ENCODE assay signal across 8 cellular contexts in genomic region chr12:56158029-56158925, GRCh38. TPM values are rescaled to one million over a fixed set of nuclear protein-coding genes. Genes with fewer than 3 reads are reported as not detected.
A peak's percentile ranks its signal among the peaks of the same experiment; 100 is the strongest.
DNase-seq lines count a peak whose midpoint lies in the region; ATAC-seq and TF ChIP-seq lines count a peak whose summit lies in the region.

Gene MYL6 (plus strand): TSS chr12:56158359. CDS start chr12:56158402, 43 bp downstream.

- peaks cover 23% of the 10 kb centered on the region for H3K4me1 Mint-ChIP-seq in glutamatergic neuron (ENCODE audit: low read depth, unreplicated experiment)

- peaks cover 46% of the 10 kb centered on the region for H3K79me2 ChIP-seq in osteoblast (ENCODE audit: insufficient read depth, low read length)

- H3K9me3 ChIP-seq in osteoblast (ENCODE audit: low read depth, low read length) (no peaks in the 10 kb centered on the region), thoracic aorta (no peaks in the 10 kb centered on the region)

- H3K4me3 ChIP-seq in osteoblast (ENCODE audit: insufficient read depth, low read length) (peak within 1 kb of the TSS; percentile 92), thoracic aorta (peak within 1 kb of the TSS; percentile 81)

- H2AFZ ChIP-seq in osteoblast (ENCODE audit: low read length), result peak within 1 kb of the TSS; percentile 86

- H3K27me3 ChIP-seq in osteoblast (ENCODE audit: insufficient read depth, low read length) (no peaks in the 10 kb centered on the region), thoracic aorta (replicated peaks; ENCODE audit: insufficient read depth) (no peaks in the 10 kb centered on the region)

- H3K9me3 Mint-ChIP-seq in activated naive CD4-positive, alpha-beta T cell treated with anti-CD3 and anti-CD28 coated beads, Interleukin-2, amount 50 U/mL, for 72 hours, result no peaks in the 10 kb centered on the region
- peaks cover 25% of the 10 kb centered on the region for H3K9me3 Mint-ChIP-seq in glutamatergic neuron (ENCODE audit: unreplicated experiment)

- peaks cover 42% of the 10 kb centered on the region for H4K20me1 ChIP-seq in osteoblast (ENCODE audit: insufficient read depth, low read length)

- H3K36me3 ChIP-seq in osteoblast (ENCODE audit: insufficient read depth, low read length), result peaks cover 53% of the 10 kb centered on the region
- peaks cover 38% of the 10 kb centered on the region for H3K36me3 ChIP-seq in thoracic aorta

- ATAC-seq in HG02610 (IDR thresholded peaks at IDR 0.05; ENCODE audit: unreplicated experiment) (peak; percentile 79), SK-N-SH treated with all-trans-retinoic acid at 6 μM for 48 hours (peak; percentile 86), thoracic aorta (ENCODE audit: insufficient number of reproducible peaks, low FRiP score, low read depth) (peak; percentile 92)
- ATAC-seq in activated naive CD4-positive, alpha-beta T cell treated with anti-CD3 and anti-CD28 coated beads, Interleukin-2, amount 50 U/mL, for 72 hours, result peak; percentile 86 to 92

- peak within 1 kb of the TSS; percentile 99 for H3K4me2 ChIP-seq in osteoblast (ENCODE audit: insufficient read depth, low read length)

- peak within 1 kb of the TSS; percentile 95 to 98 for H3K27ac Mint-ChIP-seq in activated naive CD4-positive, alpha-beta T cell treated with anti-CD3 and anti-CD28 coated beads, Interleukin-2, amount 50 U/mL, for 72 hours
- peak within 1 kb of the TSS; percentile 98 for H3K27ac Mint-ChIP-seq in glutamatergic neuron (ENCODE audit: unreplicated experiment)

- peaks cover 38% of the 10 kb centered on the region for H3K27me3 Mint-ChIP-seq in glutamatergic neuron (ENCODE audit: unreplicated experiment)

- H3K4me1 ChIP-seq in osteoblast (ENCODE audit: insufficient read depth, low read length), result peaks cover 28% of the 10 kb centered on the region
- H3K4me1 ChIP-seq in thoracic aorta (ENCODE audit: control insufficient read depth in 1 of 2, low read depth in 2 of 2), result peaks cover 17 to 47% of the 10 kb centered on the region in 2 donors

- peaks cover 42 to 62% of the 10 kb centered on the region in 2 donors for H3K36me3 Mint-ChIP-seq in activated naive CD4-positive, alpha-beta T cell treated with anti-CD3 and anti-CD28 coated beads, Interleukin-2, amount 50 U/mL, for 72 hours
- H3K36me3 Mint-ChIP-seq in glutamatergic neuron (ENCODE audit: unreplicated experiment), result peaks cover 5% of the 10 kb centered on the region

- H3K4me3 Mint-ChIP-seq in glutamatergic neuron (ENCODE audit: unreplicated experiment), result peak within 1 kb of the TSS; percentile 95

- DNase-seq in GM04504 (ENCODE audit: low read depth), result peak; percentile 95
- peak; percentile 93 for DNase-seq in NCI-H1092 (lab: John Stamatoyannopoulos, UW)
- DNase-seq in activated naive CD4-positive, alpha-beta T cell treated with anti-CD3 and anti-CD28 coated beads, Interleukin-2, amount 50 U/mL, for 72 hours (ENCODE audit: low spot score in 2 of 2), result peak; percentile 87 to 92
- DNase-seq in glutamatergic neuron, result peak; percentile 87
- DNase-seq in osteoblast (ENCODE audit: insufficient read length, low spot score, missing footprints), result peak; percentile 97
- DNase-seq in thoracic aorta (ENCODE audit: low spot score), result peak; percentile 99

- no peak for TF ChIP-seq CTCF in glutamatergic neuron (IDR thresholded peaks at IDR 0.05; ENCODE audit: partially characterized antibody, unreplicated experiment)
- TF ChIP-seq CTCF in osteoblast (IDR thresholded peaks at IDR 0.05; ENCODE audit: extremely low read depth, low read depth, low read length), result no peak
- TF ChIP-seq CTCF in thoracic aorta (IDR thresholded peaks at IDR 0.05), result no peak

- peak within 1 kb of the TSS; percentile 87 for H3K27ac ChIP-seq in osteoblast (ENCODE audit: low read depth, low read length)
- H3K27ac ChIP-seq in thoracic aorta, result peak within 1 kb of the TSS; percentile 90 to 92

TF ChIP-seq in SK-N-SH treated with all-trans-retinoic acid at 6 μM for 48 hours, 23 proteins besides CTCF, POLR2A, EP300 and RAD21 (continues in another document):
- TF ChIP-seq ZNF8 (CRISPR knock-in tag; IDR thresholded peaks at IDR 0.05) (peak; percentile 6; the same call in 1 of the 2 replicates), ZNF565 (CRISPR knock-in tag; conservative IDR thresholded peaks at IDR 0.05; ENCODE audit: low read depth) (no peak; the same call in 1 of the 2 replicates), SNAI2 (CRISPR knock-in tag; IDR thresholded peaks at IDR 0.05) (peak; percentile 89; the same call in 1 of the 2 replicates), ARNTL (CRISPR knock-in tag; IDR thresholded peaks at IDR 0.05; ENCODE audit: borderline replicate concordance, low read depth) (peak; percentile 51; the same call in 1 of the 2 replicates), CSDC2 (CRISPR knock-in tag; IDR thresholded peaks at IDR 0.05) (peak; percentile 93), GLIS3 (CRISPR knock-in tag; IDR thresholded peaks at IDR 0.05) (peak; percentile 78; the same call in 1 of the 2 replicates), TOX (CRISPR knock-in tag; IDR thresholded peaks at IDR 0.05; ENCODE audit: borderline replicate concordance) (peak; percentile 86), RARB (CRISPR knock-in tag; IDR thresholded peaks at IDR 0.05) (peak; percentile 92), TSHZ2 (CRISPR knock-in tag; IDR thresholded peaks at IDR 0.05) (peak; percentile 74), CSRNP3 (CRISPR knock-in tag; IDR thresholded peaks at IDR 0.05) (peak; percentile 75; the same call in 1 of the 2 replicates), TCF4 (CRISPR knock-in tag; IDR thresholded peaks at IDR 0.05; ENCODE audit: borderline replicate concordance) (no peak), ESRRG (CRISPR knock-in tag; IDR thresholded peaks at IDR 0.05) (peak; percentile 84), CREB5 (CRISPR knock-in tag; IDR thresholded peaks at IDR 0.05; ENCODE audit: low read depth) (peak; percentile 95), BACH2 (CRISPR knock-in tag; IDR thresholded peaks at IDR 0.05; ENCODE audit: borderline replicate concordance) (peak; percentile 74; the same call in 1 of the 2 replicates)

RNA-seq across cellular contexts. Expression of gene MYL6, which starts in this region (rescaled TPM):
- 1,000 to 10,000 TPM; 1,014 to 1,193 TPM for total RNA-seq in activated naive CD4-positive, alpha-beta T cell treated with anti-CD3 and anti-CD28 coated beads, Interleukin-2, amount 50 U/mL, for 72 hours
- total RNA-seq in glutamatergic neuron (ENCODE audit: unreplicated experiment) (2,223 TPM), osteoblast (848 and 873 TPM in 2 replicates), thoracic aorta (1,000 to 10,000 TPM; 1,762 to 3,064 TPM)

Comparison
In these comparisons a context has a peak if more than half of its experiments do, and no peak if none do; other contexts are left out.
1. Peak in every context shown above with its lines: DNase-seq, ATAC-seq, H3K4me3 ChIP-seq and H3K27ac ChIP-seq.